16 cellular contexts compared by ENCODE assay signal in genomic region chr22:44459041-44459440, GRCh38. TPM values are rescaled to one million over a fixed set of nuclear protein-coding genes. Genes with fewer than 3 reads are reported as not detected.
DNase-seq lines count a peak whose midpoint lies in the region; ATAC-seq and TF ChIP-seq lines count a peak whose summit lies in the region.
"Had no signal": no experiment of that assay in that cellular context is flagged by ENCODE, and none has a peak within 500 bp of the region (broad histone marks: within the 10 kb centered on the region; RNA-seq: fewer than 3 reads in every experiment).

No MANE protein-coding gene starts in this region.

- H3K27me3 ChIP-seq in BLaER1 (no peaks in the 10 kb centered on the region), MG63 (no peaks in the 10 kb centered on the region)

- CTCF ChIA-PET in WTC11 (lab: Charles Lee) = interaction anchor here (0.6 to 1.2 kb wide), 4 partner anchors 14 to 226 kb away, joined by 3 to 5 read pairs (median 4); no protein-coding TSS in a partner anchor

- H3K4me1 ChIP-seq in BLaER1 = peaks cover 54% of the 10 kb centered on the region

- no peak overlapping the region for H3K9ac ChIP-seq in BLaER1

- H3K4me2 ChIP-seq in BLaER1 = peak overlapping the region; percentile 39; the same call in 1 of the 2 replicates

- H4K20me1 ChIP-seq in BLaER1 = no peaks in the 10 kb centered on the region

- H3K27ac Mint-ChIP-seq in WTC11 = no peak overlapping the region
- H3K27ac Mint-ChIP-seq: B cell; CD8-positive, alpha-beta T cell had no signal

- peaks cover 8% of the 10 kb centered on the region for H3K4me1 Mint-ChIP-seq in WTC11

- H3K36me3 ChIP-seq in BLaER1 (no peaks in the 10 kb centered on the region), MG63 (no peaks in the 10 kb centered on the region)

- POLR2A ChIA-PET in WTC11 (lab: Charles Lee) = interaction anchor here (0.6 kb wide), 1 partner anchor 408 kb away, joined by 4 read pairs; no protein-coding TSS in a partner anchor

- DNase-seq in GM12865 (ENCODE audit: low read depth) = peak; percentile 35
- DNase-seq in WTC11 (ENCODE audit: low spot score) = no peak
- peak; percentile 24 for DNase-seq in left lobe of liver (ENCODE audit: low spot score)
- DNase-seq in NCI-H1436 treated with DMSO at 0.1 percent for 48 hours (lab: John Stamatoyannopoulos, UW) = no peak
- DNase-seq in MG63 = no peak
- DNase-seq: CD8-positive, alpha-beta T cell; GDM1; Kasumi-1; NCI-H1417 treated with DMSO at 0.1 percent for 48 hours; NCI-H2081; NCI-H524 treated with DMSO at 0.1 percent for 48 hours; NK-92 treated with Interleukin-12 subunit alpha and Interleukin-12 subunit beta, amount 100 ng/mL, for 24 hours had no signal

- TF ChIP-seq CTCF in GM12865 (IDR thresholded peaks at IDR 0.05; ENCODE audit: insufficient read depth, low read depth, low read length, missing control alignments) (no peak), WTC11 (IDR thresholded peaks at IDR 0.05) (no peak)

- ATAC-seq in WTC11 (no peak), left lobe of liver (no peak), HG02852 (IDR thresholded peaks at IDR 0.05; ENCODE audit: unreplicated experiment) (no peak)
- ATAC-seq: CD8-positive, alpha-beta T cell had no signal

- H3K9me3 Mint-ChIP-seq in WTC11 = peaks cover 5% of the 10 kb centered on the region
- H3K9me3 Mint-ChIP-seq: CD8-positive, alpha-beta T cell had no signal

- no peak overlapping the region for H3K27ac ChIP-seq in BLaER1
- H3K27ac ChIP-seq: HL-60 had no signal

- H3K36me3 Mint-ChIP-seq in WTC11 = no peaks in the 10 kb centered on the region
- H3K36me3 Mint-ChIP-seq: CD8-positive, alpha-beta T cell had no signal

- no peaks in the 10 kb centered on the region; the same call in 1 of the 2 replicates for H3K9me3 ChIP-seq in BLaER1
- no peaks in the 10 kb centered on the region for H3K9me3 ChIP-seq in MG63

- no peak overlapping the region for H3K4me3 ChIP-seq in BLaER1
- no peak overlapping the region for H3K4me3 ChIP-seq in GM12865 (ENCODE audit: low read depth, low read length)
- no peak overlapping the region for H3K4me3 ChIP-seq in MG63

- no peaks in the 10 kb centered on the region for H3K27me3 Mint-ChIP-seq in WTC11 (ENCODE audit: low read depth)

- H3K4me3 Mint-ChIP-seq in WTC11 = no peak overlapping the region
- H3K4me3 Mint-ChIP-seq: B cell; CD8-positive, alpha-beta T cell had no signal

TF ChIP-seq in WTC11, 78 proteins besides CTCF, POLR2A, EP300 and RAD21:
- peak; percentile 44; the same call in 1 of the 2 replicates for TF ChIP-seq USF2 (CRISPR knock-in tag; IDR thresholded peaks at IDR 0.05)
- no peak for TF ChIP-seq CDX4 (CRISPR knock-in tag; IDR thresholded peaks at IDR 0.05; ENCODE audit: borderline replicate concordance)
- no peak for TF ChIP-seq JAZF1 (CRISPR knock-in tag; IDR thresholded peaks at IDR 0.05)

RNA-seq across cellular contexts. Expression of gene RTL6, which starts 39.0 kb away (rescaled TPM):
- 20.2 to 23.5 TPM (median 23.2 TPM) in 3 replicates for total RNA-seq in WTC11 (2021)
- 5.1 TPM for total RNA-seq in left lobe of liver
- 13.4 and 24.2 TPM in 2 replicates for total RNA-seq in MG63 (2014; rRNA removed; shearing (Covaris generic); ENCODE audit: low replicate concordance)

Comparison
In these comparisons a context has a peak if more than half of its experiments do, and no peak if none do; other contexts are left out.
1. DNase-seq: peak in GM12865 (single experiment) and left lobe of liver (single experiment); none in WTC11 (single experiment), NCI-H1436 treated with DMSO at 0.1 percent for 48 hours (single experiment) and MG63 (single experiment).